Comparison of ENCODE assay signal across 18 cellular contexts in genomic region chr2:218642121-218642656, GRCh38. TPM values are rescaled to one million over a fixed set of nuclear protein-coding genes. Genes with fewer than 3 reads are reported as not detected.
DNase-seq lines count a peak whose midpoint lies in the region; ATAC-seq, FAIRE-seq and TF ChIP-seq lines count a peak whose summit lies in the region.
"Had no signal": no experiment of that assay in that cellular context is flagged by ENCODE, and none has a peak within 500 bp of the region (broad histone marks: within the 10 kb centered on the region; RNA-seq: fewer than 3 reads in every experiment).

No MANE protein-coding gene starts in this region.

- H3K9me3 Mint-ChIP-seq in endothelial cell (ENCODE audit: unreplicated experiment) = no peaks in the 10 kb centered on the region
- H3K9me3 Mint-ChIP-seq: CD4-positive, alpha-beta memory T cell; HFFc6 had no signal

- intact Hi-C loops in IMR-90 (cut with micrococcal nuclease) = loop anchor here (10.0 kb wide), 1 partner anchor 167 kb away; no protein-coding TSS in a partner anchor

- in situ Hi-C loops in IMR-90 (cut with MboI; ENCODE audit: low sequenced_read_pairs) = no loop called here

- no peak for FAIRE-seq in A549 (lab: Jason Lieb, UNC)
- FAIRE-seq: A204.1, G401.6, GM19239, HTR-8/SVneo had no signal

- 93% methylated on average over 11 of the region's 18 CpGs for WGBS in A549 (ENCODE audit: missing lambda C conversion rate)
- 95% methylated on average over 10 of the region's 18 CpGs; no CpG with 5 or more reads in 1 of the 2 experiments for WGBS in IMR-90 (ENCODE audit: extremely low coverage in 2 of 2, insufficient read length in 1 of 2), 2 experiments
- WGBS in tibial nerve, 2 donors = 93 to 97% methylated on average over 12 to 18 of the region's 18 CpGs

- no peak overlapping the region for H2AK5ac ChIP-seq in IMR-90 (ENCODE audit: low read depth, low read length)

- TF ChIP-seq EP300 in A549 (IDR thresholded peaks at IDR 0.05) (no peak), tibial nerve (IDR thresholded peaks at IDR 0.05) (no peak)

- H2BK20ac ChIP-seq in IMR-90 (ENCODE audit: low read depth, low read length) = no peak overlapping the region

- no peak overlapping the region for H2BK15ac ChIP-seq in IMR-90 (ENCODE audit: low read depth, low read length)

- peaks cover 31% of the 10 kb centered on the region for H3K36me3 Mint-ChIP-seq in endothelial cell (ENCODE audit: low read depth, unreplicated experiment)

- peaks cover 11% of the 10 kb centered on the region for H3K4me1 Mint-ChIP-seq in endothelial cell (ENCODE audit: unreplicated experiment)

- H3K56ac ChIP-seq in IMR-90 (ENCODE audit: extremely low read depth, insufficient read depth, low read length) = no peak overlapping the region

- no peak overlapping the region for H3K27ac ChIP-seq in A549
- no peak overlapping the region for H3K27ac ChIP-seq in IMR-90 (ENCODE audit: insufficient read depth, low read length)
- no peak overlapping the region for H3K27ac ChIP-seq in tibial nerve
- H3K27ac ChIP-seq: C4-2B had no signal

- H3K23ac ChIP-seq in IMR-90 (ENCODE audit: low read depth, low read length) = no peak overlapping the region

- no peak overlapping the region for H3K4ac ChIP-seq in IMR-90 (ENCODE audit: low read depth, low read length)

- H2AFZ ChIP-seq in IMR-90 (replicated peaks; ENCODE audit: low read length, poor library complexity) = no peak overlapping the region

- no peak overlapping the region for H3K9ac ChIP-seq in IMR-90 (ENCODE audit: low read depth, low read length)

- no peak overlapping the region for H2AK9ac ChIP-seq in IMR-90 (replicated peaks; ENCODE audit: low read depth, low read length, poor library complexity)

- no peak overlapping the region for H4K91ac ChIP-seq in IMR-90 (ENCODE audit: insufficient read depth, low read depth, low read length)

- CTCF ChIA-PET in A549 (lab: Yijun Ruan, JAX) (interaction anchor here (0.8 kb wide), 1 partner anchor 206 kb away, joined by 4 read pairs; no protein-coding TSS in a partner anchor), IMR-90 (lab: Yijun Ruan, JAX) (no interaction called here)

- ATAC-seq in A549 (no peak; a peak in 1 of 6 replicates), IMR-90 (ENCODE audit: low read depth) (no peak)

- DNase-seq in A549 (ENCODE audit: low read depth in 1 of 2, low spot score in 1 of 2) (no peak), IMR-90 (no peak), endothelial cell (ENCODE audit: low spot score) (no peak), DMS79 treated with DMSO at 0.1 percent for 48 hours (lab: John Stamatoyannopoulos, UW) (no peak), tibial nerve (ENCODE audit: low spot score in 2 of 2) (no peak)
- DNase-seq: BE2C; CD4-positive, alpha-beta memory T cell; DMS79; EL; GOT3; HFFc6; KBM-7 had no signal

- peaks cover 4% of the 10 kb centered on the region in 2 experiments; a peak in 3 of 4 replicates for H3K79me1 ChIP-seq in IMR-90 (ENCODE audit: low read depth in 1 of 2, low read length in 2 of 2)

- H3K4me1 ChIP-seq in A549 (peaks cover 14% of the 10 kb centered on the region; the same call in 1 of the 3 replicates), IMR-90 (ENCODE audit: control insufficient read depth, insufficient read depth, low read length) (no peaks in the 10 kb centered on the region), tibial nerve (no peaks in the 10 kb centered on the region)
- H3K4me1 ChIP-seq: BE2C, HAP-1 had no signal

- H3K27me3 ChIP-seq in IMR-90 (ENCODE audit: control insufficient read depth, insufficient read depth, low read length) (no peaks in the 10 kb centered on the region), tibial nerve (no peaks in the 10 kb centered on the region)
- H3K27me3 ChIP-seq: BE2C had no signal

- TF ChIP-seq RAD21 in A549 (conservative IDR thresholded peaks at IDR 0.05 in 1 of 2, IDR thresholded peaks at IDR 0.05 in 1 of 2) = no peak
- no peak for TF ChIP-seq RAD21 in IMR-90 (IDR thresholded peaks at IDR 0.05; ENCODE audit: low read length)

- H3K36me3 ChIP-seq in IMR-90 (ENCODE audit: control insufficient read depth, insufficient read depth, low read length) (peaks cover 69% of the 10 kb centered on the region), tibial nerve (peaks cover 3 to 98% (median 46%) of the 10 kb centered on the region in 3 donors)

- TSS peak; percentile 55 for BruUV-seq in IMR-90 (replicated peaks; lab: Mats Ljungman, UMichigan)

- no peak overlapping the region for H4K8ac ChIP-seq in IMR-90 (ENCODE audit: low read depth in 2 of 2, low read length in 2 of 2)

- dilution Hi-C loops in IMR-90 (cut with HindIII; ENCODE audit: low sequenced_read_pairs, unreplicated experiment) = no loop called here

- no peak overlapping the region for H4K5ac ChIP-seq in IMR-90 (ENCODE audit: low read depth, low read length)

- H3K4me3 Mint-ChIP-seq in endothelial cell (ENCODE audit: unreplicated experiment) = peak overlapping the region; percentile 24
- H3K4me3 Mint-ChIP-seq: CD4-positive, alpha-beta memory T cell; HFFc6 had no signal

- POLR2A ChIA-PET in A549 (lab: Yijun Ruan, JAX) = interaction anchor here (0.5 kb wide), 1 partner anchor 353 kb away, joined by 8 read pairs; no protein-coding TSS in a partner anchor
- POLR2A ChIA-PET in IMR-90 (lab: Charles Lee; ENCODE audit: unreplicated experiment) = no interaction called here

- no peak overlapping the region for H3K18ac ChIP-seq in IMR-90 (ENCODE audit: low read depth, low read length)

- H3K4me2 ChIP-seq in A549 (no peak overlapping the region), IMR-90 (ENCODE audit: low read depth, low read length) (no peak overlapping the region)

- H3K27me3 Mint-ChIP-seq in endothelial cell (ENCODE audit: unreplicated experiment) = peaks cover 6% of the 10 kb centered on the region
- H3K27me3 Mint-ChIP-seq: CD4-positive, alpha-beta memory T cell had no signal

- no peaks in the 10 kb centered on the region; the same call in 1 of the 2 replicates for H4K20me1 ChIP-seq in IMR-90 (ENCODE audit: insufficient read depth, low read length)

- H3K9me3 ChIP-seq in A549 (no peaks in the 10 kb centered on the region), IMR-90 (ENCODE audit: control insufficient read depth, insufficient read depth, low read length) (no peaks in the 10 kb centered on the region), tibial nerve (no peaks in the 10 kb centered on the region)
- H3K9me3 ChIP-seq: BE2C, HAP-1 had no signal

- no peak for TF ChIP-seq CTCF in A549 (IDR thresholded peaks at IDR 0.05)
- TF ChIP-seq CTCF in IMR-90 (conservative IDR thresholded peaks at IDR 0.05; ENCODE audit: low read depth, low read length) = no peak
- TF ChIP-seq CTCF in endothelial cell (IDR thresholded peaks at IDR 0.05; ENCODE audit: unreplicated experiment) = no peak
- TF ChIP-seq CTCF in tibial nerve (IDR thresholded peaks at IDR 0.05) = no peak

- 0 out of 2 replicates have a peak, but pooled peaks have one; percentile 6 for TF ChIP-seq POLR2A in A549 (IDR thresholded peaks at IDR 0.05; ENCODE audit: low read length)
- no peak for TF ChIP-seq POLR2A in IMR-90 (IDR thresholded peaks at IDR 0.05; ENCODE audit: low read depth, low read length)
- no peak for TF ChIP-seq POLR2A in tibial nerve (IDR thresholded peaks at IDR 0.05)

- H3K9me1 ChIP-seq in IMR-90 (ENCODE audit: insufficient read depth, low read length) = peaks cover under 1% of the 10 kb centered on the region; the same call in 1 of the 2 replicates

- H2BK120ac ChIP-seq in IMR-90 (ENCODE audit: low read depth, low read length) = no peak overlapping the region

- peak overlapping the region; percentile 61 for H3K27ac Mint-ChIP-seq in endothelial cell (ENCODE audit: unreplicated experiment)
- H3K27ac Mint-ChIP-seq: HFFc6 had no signal

- no peak overlapping the region for H3K14ac ChIP-seq in IMR-90 (replicated peaks; ENCODE audit: low read depth, low read length)

- H3K4me3 ChIP-seq in A549 = no peak overlapping the region
- no peak overlapping the region for H3K4me3 ChIP-seq in IMR-90 (ENCODE audit: insufficient read depth, low read depth, low read length)
- H3K4me3 ChIP-seq in tibial nerve = no peak overlapping the region
- H3K4me3 ChIP-seq: HAP-1 had no signal

- H2BK5ac ChIP-seq in IMR-90 (ENCODE audit: low read depth, low read length, poor library complexity, severe bottlenecking) = no peak overlapping the region

RNA-seq across cellular contexts. Expression of gene ZNF142, which starts 17.2 kb away (rescaled TPM):
- polyA plus RNA-seq in A549 (2011; rRNA removed) = 6.3 and 9.5 TPM in 2 replicates
- polyA plus RNA-seq in A549 (2012; cell fraction: cytosol; rRNA removed) = 11.0 and 12.8 TPM in 2 replicates
- 27.2 and 38.2 TPM in 2 replicates for polyA plus RNA-seq in A549 (2012; cell fraction: nucleus; rRNA removed)
- polyA plus RNA-seq in A549 (2017; fragmentation: RNase III; extraction: RNeasy Plus Mini Kit Qiagen cat#74134 plus additional on column Dnase treatment) = 10.7 to 11.4 TPM (median 10.7 TPM) in 3 replicates
- 26.9 and 35.0 TPM in 2 replicates for polyA minus RNA-seq in A549 (2011; rRNA and poly(A)+ RNA removed)
- 3.3 and 4.3 TPM in 2 replicates for total RNA-seq in IMR-90 (2012; rRNA removed)
- polyA plus RNA-seq in IMR-90 (2012; rRNA removed) = 9.7 and 12.1 TPM in 2 replicates
- 3.6 and 5.6 TPM in 2 replicates for polyA plus RNA-seq in IMR-90 (2012; cell fraction: cytosol; rRNA removed)
- 16.7 and 38.4 TPM in 2 replicates for polyA plus RNA-seq in IMR-90 (2012; cell fraction: nucleus; rRNA removed; ENCODE audit: low replicate concordance)
- 26.6 TPM for total RNA-seq in endothelial cell (ENCODE audit: unreplicated experiment)
- 10 to 100 TPM; 24.7 to 31.7 (median 26.6) TPM for total RNA-seq in tibial nerve

RNA-seq across cellular contexts. Expression of gene BCS1L, which starts 17.3 kb away (rescaled TPM):
- polyA plus RNA-seq in A549 (2011; rRNA removed) (47.1 and 47.2 TPM in 2 replicates), A549 (2017; fragmentation: RNase III; extraction: RNeasy Plus Mini Kit Qiagen cat#74134 plus additional on column Dnase treatment) (46.3 to 52.7 TPM (median 47.5 TPM) in 3 replicates), IMR-90 (2012; rRNA removed) (56.7 and 56.9 TPM in 2 replicates)
- polyA plus RNA-seq in A549 (2012; cell fraction: cytosol; rRNA removed) = 86.0 and 89.3 TPM in 2 replicates
- 154 and 158 TPM in 2 replicates for polyA plus RNA-seq in A549 (2012; cell fraction: nucleus; rRNA removed)
- 47.4 and 60.0 TPM in 2 replicates for polyA minus RNA-seq in A549 (2011; rRNA and poly(A)+ RNA removed)
- total RNA-seq in IMR-90 (2012; rRNA removed) (39.1 and 39.2 TPM in 2 replicates), endothelial cell (ENCODE audit: unreplicated experiment) (39.0 TPM), tibial nerve (10 to 100 TPM; 28.2 to 45.2 (median 38.0) TPM)
- 35.4 and 45.1 TPM in 2 replicates for polyA plus RNA-seq in IMR-90 (2012; cell fraction: cytosol; rRNA removed)
- polyA plus RNA-seq in IMR-90 (2012; cell fraction: nucleus; rRNA removed; ENCODE audit: low replicate concordance) = 105 and 153 TPM in 2 replicates

RNA-seq across cellular contexts. Expression of gene RNF25, which starts 29.6 kb away (rescaled TPM):
- polyA plus RNA-seq in A549 (2011; rRNA removed) (61.5 and 74.0 TPM in 2 replicates), A549 (2017; fragmentation: RNase III; extraction: RNeasy Plus Mini Kit Qiagen cat#74134 plus additional on column Dnase treatment) (33.5 to 34.6 TPM (median 33.8 TPM) in 3 replicates), IMR-90 (2012; rRNA removed) (78.0 and 78.1 TPM in 2 replicates)
- 52.5 and 53.3 TPM in 2 replicates for polyA plus RNA-seq in A549 (2012; cell fraction: cytosol; rRNA removed)
- polyA plus RNA-seq in A549 (2012; cell fraction: nucleus; rRNA removed) = 53.4 and 56.5 TPM in 2 replicates
- 106 and 127 TPM in 2 replicates for polyA minus RNA-seq in A549 (2011; rRNA and poly(A)+ RNA removed)
- total RNA-seq in IMR-90 (2012; rRNA removed) (54.4 and 56.5 TPM in 2 replicates), endothelial cell (ENCODE audit: unreplicated experiment) (41.7 TPM), tibial nerve (10 to 100 TPM; 13.5 to 57.0 (median 19.5) TPM)
- polyA plus RNA-seq in IMR-90 (2012; cell fraction: cytosol; rRNA removed) = 45.2 and 49.5 TPM in 2 replicates
- polyA plus RNA-seq in IMR-90 (2012; cell fraction: nucleus; rRNA removed; ENCODE audit: low replicate concordance) = 54.1 and 70.6 TPM in 2 replicates

RNA-seq across cellular contexts. Expression of gene STK36, which starts 29.7 kb away (rescaled TPM):
- 29.9 and 40.8 TPM in 2 replicates for polyA plus RNA-seq in A549 (2011; rRNA removed)
- polyA plus RNA-seq in A549 (2012; cell fraction: cytosol; rRNA removed) = 14.2 and 18.9 TPM in 2 replicates
- polyA plus RNA-seq in A549 (2012; cell fraction: nucleus; rRNA removed) = 102 and 117 TPM in 2 replicates
- 15.3 to 23.3 TPM (median 20.6 TPM) in 3 replicates for polyA plus RNA-seq in A549 (2017; fragmentation: RNase III; extraction: RNeasy Plus Mini Kit Qiagen cat#74134 plus additional on column Dnase treatment)
- polyA minus RNA-seq in A549 (2011; rRNA and poly(A)+ RNA removed) = 28.2 and 40.7 TPM in 2 replicates
- total RNA-seq in IMR-90 (2012; rRNA removed) = 15.3 and 17.6 TPM in 2 replicates
- polyA plus RNA-seq in IMR-90 (2012; rRNA removed) = 40.8 and 44.5 TPM in 2 replicates
- polyA plus RNA-seq in IMR-90 (2012; cell fraction: cytosol; rRNA removed) = 13.9 and 16.1 TPM in 2 replicates
- polyA plus RNA-seq in IMR-90 (2012; cell fraction: nucleus; rRNA removed; ENCODE audit: low replicate concordance) = 304 and 341 TPM in 2 replicates
- total RNA-seq in endothelial cell (ENCODE audit: unreplicated experiment) = 75.1 TPM
- 10 to 100 TPM; 63.9 to 71.4 (median 67.6) TPM for total RNA-seq in tibial nerve

RNA-seq across cellular contexts. Expression of gene PLCD4, which starts 34.5 kb away (rescaled TPM):
- polyA plus RNA-seq in A549 (2011; rRNA removed) = 2.5 and 2.8 TPM in 2 replicates
- 0.56 and 0.61 TPM in 2 replicates for polyA plus RNA-seq in A549 (2012; cell fraction: cytosol; rRNA removed)
- 2.7 and 2.9 TPM in 2 replicates for polyA plus RNA-seq in A549 (2012; cell fraction: nucleus; rRNA removed)
- 0.83 to 1.7 TPM (median 1.2 TPM) in 3 replicates for polyA plus RNA-seq in A549 (2017; fragmentation: RNase III; extraction: RNeasy Plus Mini Kit Qiagen cat#74134 plus additional on column Dnase treatment)
- 1.5 and 4.1 TPM in 2 replicates for polyA minus RNA-seq in A549 (2011; rRNA and poly(A)+ RNA removed)
- 1.4 and 2.0 TPM in 2 replicates for total RNA-seq in IMR-90 (2012; rRNA removed)
- polyA plus RNA-seq in IMR-90 (2012; rRNA removed) = 1.5 and 1.9 TPM in 2 replicates
- polyA plus RNA-seq in IMR-90 (2012; cell fraction: cytosol; rRNA removed) = 1.2 and 1.3 TPM in 2 replicates
- 7.4 and 15.7 TPM in 2 replicates for polyA plus RNA-seq in IMR-90 (2012; cell fraction: nucleus; rRNA removed; ENCODE audit: low replicate concordance)
- 90.2 TPM for total RNA-seq in endothelial cell (ENCODE audit: unreplicated experiment)
- total RNA-seq in tibial nerve = 10 to 100 TPM in 3 of 4 donors, 1 to 10 TPM in 1; 9.2 to 20.1 (median 13.4) TPM
